ENCODE assay signal across 19 cellular contexts in genomic region chr4:155944516-155944915, GRCh38. TPM values are rescaled to one million over a fixed set of nuclear protein-coding genes. Genes with fewer than 3 reads are reported as not detected.
DNase-seq lines count a peak whose midpoint lies in the region; ATAC-seq and TF ChIP-seq lines count a peak whose summit lies in the region.
"Had no signal": no experiment of that assay in that cellular context is flagged by ENCODE, and none has a peak within 500 bp of the region (broad histone marks: within the 10 kb centered on the region; RNA-seq: fewer than 3 reads in every experiment).

No MANE protein-coding gene starts in this region.

- no CpG with 5 or more reads among the region's 1 CpG for WGBS in IMR-90 (ENCODE audit: extremely low coverage in 2 of 2, insufficient read length in 1 of 2), 2 experiments
- WGBS in right lobe of liver (ENCODE audit: insufficient coverage, low coverage, low lambda C conversion rate, missing lambda C conversion rate): no CpG with 5 or more reads among the region's 1 CpG

- TF ChIP-seq CTCF in AG10803 (conservative IDR thresholded peaks at IDR 0.05; ENCODE audit: low read length) (no peak), IMR-90 (conservative IDR thresholded peaks at IDR 0.05; ENCODE audit: low read depth, low read length) (no peak), right lobe of liver (IDR thresholded peaks at IDR 0.05) (no peak)

- ATAC-seq in IMR-90 (ENCODE audit: low read depth): peak; percentile 59
- peak; percentile 44 to 74 (median 64) for ATAC-seq in right lobe of liver
- no peak for ATAC-seq in GM21717 (IDR thresholded peaks at IDR 0.05; ENCODE audit: unreplicated experiment)
- ATAC-seq in SK-N-SH treated with all-trans-retinoic acid at 6 μM for 48 hours: no peak
- ATAC-seq in HG03354 (IDR thresholded peaks at IDR 0.05; ENCODE audit: poor library complexity, severe bottlenecking, unreplicated experiment): no peak
- no peak for ATAC-seq in GM21619 (IDR thresholded peaks at IDR 0.05; ENCODE audit: unreplicated experiment)
- ATAC-seq: A549 had no signal

- no peaks in the 10 kb centered on the region for H3K79me1 ChIP-seq in IMR-90 (ENCODE audit: low read depth in 1 of 2, low read length in 2 of 2)

- POLR2A ChIA-PET in IMR-90 (lab: Charles Lee; ENCODE audit: unreplicated experiment): no interaction called here

- peaks cover 6% of the 10 kb centered on the region; the same call in 1 of the 2 replicates for H3K4me1 ChIP-seq in IMR-90 (ENCODE audit: control insufficient read depth, insufficient read depth, low read length)
- H3K4me1 ChIP-seq in right lobe of liver: peaks cover 0 to 44% (median 5%) of the 10 kb centered on the region in 4 donors
- H3K4me1 ChIP-seq: A549, SJSA1 had no signal

- dilution Hi-C loops in IMR-90 (cut with HindIII; ENCODE audit: low sequenced_read_pairs, unreplicated experiment): no loop called here

- H3K4ac ChIP-seq in IMR-90 (ENCODE audit: low read depth, low read length): no peak overlapping the region

- H2BK15ac ChIP-seq in IMR-90 (ENCODE audit: low read depth, low read length): no peak overlapping the region

- H3K4me2 ChIP-seq in IMR-90 (ENCODE audit: low read depth, low read length): no peak overlapping the region
- H3K4me2 ChIP-seq: A549, PC-9 had no signal

- no peak overlapping the region; the same call in 1 of the 2 replicates for H2BK20ac ChIP-seq in IMR-90 (ENCODE audit: low read depth, low read length)

- intact Hi-C loops in IMR-90 (cut with micrococcal nuclease) (no loop called here), right lobe of liver (cut with DNase I) (no loop called here)

- no peak overlapping the region for H2AK5ac ChIP-seq in IMR-90 (ENCODE audit: low read depth, low read length)

- CTCF ChIA-PET in IMR-90 (lab: Yijun Ruan, JAX): interaction anchor here (1.2 kb wide), 1 partner anchor 9 kb away, joined by 6 read pairs; the partner anchor contains the start of gene CTSO

- 0 out of 2 replicates have a peak overlapping the region, but pooled peaks have one; percentile 52 for H3K18ac ChIP-seq in IMR-90 (ENCODE audit: low read depth, low read length)

- H3K27me3 ChIP-seq in IMR-90 (ENCODE audit: control insufficient read depth, insufficient read depth, low read length) (no peaks in the 10 kb centered on the region), right lobe of liver (no peaks in the 10 kb centered on the region)
- H3K27me3 ChIP-seq: SJSA1 had no signal

- H3K9me3 ChIP-seq in IMR-90 (ENCODE audit: control insufficient read depth, insufficient read depth, low read length) (no peaks in the 10 kb centered on the region), right lobe of liver (no peaks in the 10 kb centered on the region)
- H3K9me3 ChIP-seq: A549, SJSA1 had no signal

- in situ Hi-C loops in IMR-90 (cut with MboI; ENCODE audit: low sequenced_read_pairs): no loop called here

- no peak overlapping the region for H2AFZ ChIP-seq in IMR-90 (replicated peaks; ENCODE audit: low read length, poor library complexity)
- H2AFZ ChIP-seq: PC-9 had no signal

- BruUV-seq in IMR-90 (replicated peaks; lab: Mats Ljungman, UMichigan): no TSS peak

- DNase-seq in AG10803 (ENCODE audit: low read depth) (peak; percentile 18), IMR-90 (peak; percentile 40), astrocyte of the hippocampus (ENCODE audit: low read depth, low spot score) (peak; percentile 41), right lobe of liver (peak in 1 of 3 donors; percentile 56)
- DNase-seq: C1 segment of cervical spinal cord, COR-L47, HCEC 1CT, KBM-7, NCI-H146, NCI-H2081 treated with DMSO at 0.1 percent for 48 hours, NCI-H510A treated with DMSO at 0.1 percent for 48 hours, NCI-H82, PC-9 had no signal

- no peak overlapping the region for H2BK120ac ChIP-seq in IMR-90 (ENCODE audit: low read depth, low read length)

- H3K36me3 ChIP-seq in IMR-90 (ENCODE audit: control insufficient read depth, insufficient read depth, low read length) (no peaks in the 10 kb centered on the region; the same call in 1 of the 2 replicates), right lobe of liver (no peaks in the 10 kb centered on the region)
- H3K36me3 ChIP-seq: SJSA1 had no signal

- H3K23ac ChIP-seq in IMR-90 (ENCODE audit: low read depth, low read length): no peak overlapping the region

- H3K27ac ChIP-seq in IMR-90 (ENCODE audit: insufficient read depth, low read length) (no peak overlapping the region), right lobe of liver (peak overlapping the region in 2 of 3 donors; percentile 29 to 57)
- H3K27ac ChIP-seq: A549, PC-9, SJSA1 had no signal

- H4K8ac ChIP-seq in IMR-90 (ENCODE audit: low read depth in 2 of 2, low read length in 2 of 2): no peak overlapping the region; a peak in 1 of 4 replicates

- no peaks in the 10 kb centered on the region for H3K9me1 ChIP-seq in IMR-90 (ENCODE audit: insufficient read depth, low read length)

- no peak overlapping the region for H4K91ac ChIP-seq in IMR-90 (ENCODE audit: insufficient read depth, low read depth, low read length)

- H4K20me1 ChIP-seq in IMR-90 (ENCODE audit: insufficient read depth, low read length): no peaks in the 10 kb centered on the region

- no peak for TF ChIP-seq RAD21 in IMR-90 (IDR thresholded peaks at IDR 0.05; ENCODE audit: low read length)

- H4K5ac ChIP-seq in IMR-90 (ENCODE audit: low read depth, low read length): no peak overlapping the region

- H3K4me3 ChIP-seq in AG10803 (ENCODE audit: low read length) (no peak overlapping the region), IMR-90 (ENCODE audit: insufficient read depth, low read depth, low read length) (no peak overlapping the region), right lobe of liver (no peak overlapping the region)
- H3K4me3 ChIP-seq: A549, PC-9, SJSA1 had no signal

- H2AK9ac ChIP-seq in IMR-90 (replicated peaks; ENCODE audit: low read depth, low read length, poor library complexity): no peak overlapping the region

- no peak overlapping the region for H3K56ac ChIP-seq in IMR-90 (ENCODE audit: extremely low read depth, insufficient read depth, low read length)

- no peak overlapping the region for H2BK5ac ChIP-seq in IMR-90 (ENCODE audit: low read depth, low read length, poor library complexity, severe bottlenecking)

- TF ChIP-seq POLR2A in IMR-90 (IDR thresholded peaks at IDR 0.05; ENCODE audit: low read depth, low read length): no peak
- no peak for TF ChIP-seq POLR2A in right lobe of liver (IDR thresholded peaks at IDR 0.05)

- no peak overlapping the region for H3K9ac ChIP-seq in IMR-90 (ENCODE audit: low read depth, low read length)

- no peak overlapping the region for H3K14ac ChIP-seq in IMR-90 (replicated peaks; ENCODE audit: low read depth, low read length)

TF ChIP-seq in IMR-90, 13 proteins besides CTCF, POLR2A, EP300 and RAD21:
- no peak for TF ChIP-seq BHLHE40 (IDR thresholded peaks at IDR 0.05; ENCODE audit: low read depth, low read length)
- no peak for TF ChIP-seq ELK1 (IDR thresholded peaks at IDR 0.05; ENCODE audit: borderline replicate concordance, low read depth, low read length)
- no peak for TF ChIP-seq CHD1 (IDR thresholded peaks at IDR 0.05; ENCODE audit: low read depth, low read length)
- TF ChIP-seq RCOR1 (IDR thresholded peaks at IDR 0.05; ENCODE audit: insufficient replicate concordance, low read length): no peak

TF ChIP-seq in SK-N-SH treated with all-trans-retinoic acid at 6 μM for 48 hours, 23 proteins besides CTCF, POLR2A, EP300 and RAD21 (continues in another document):
- TF ChIP-seq ZFP3 (CRISPR knock-in tag; IDR thresholded peaks at IDR 0.05) (no peak), ESRRG (CRISPR knock-in tag; IDR thresholded peaks at IDR 0.05) (no peak), CREB5 (CRISPR knock-in tag; IDR thresholded peaks at IDR 0.05; ENCODE audit: low read depth) (no peak), BACH2 (CRISPR knock-in tag; IDR thresholded peaks at IDR 0.05; ENCODE audit: borderline replicate concordance) (no peak), GLIS3 (CRISPR knock-in tag; IDR thresholded peaks at IDR 0.05) (no peak), ZNF565 (CRISPR knock-in tag; conservative IDR thresholded peaks at IDR 0.05; ENCODE audit: low read depth) (no peak), TCF4 (CRISPR knock-in tag; IDR thresholded peaks at IDR 0.05; ENCODE audit: borderline replicate concordance) (no peak), RARB (CRISPR knock-in tag; IDR thresholded peaks at IDR 0.05) (no peak), TOX (CRISPR knock-in tag; IDR thresholded peaks at IDR 0.05; ENCODE audit: borderline replicate concordance) (no peak), CSRNP3 (CRISPR knock-in tag; IDR thresholded peaks at IDR 0.05) (no peak), OSR1 (CRISPR knock-in tag; IDR thresholded peaks at IDR 0.05) (no peak)

RNA-seq across cellular contexts. Expression of gene CTSO, which starts 9.2 kb away (rescaled TPM):
- total RNA-seq in IMR-90 (2012; rRNA removed) (2.9 and 3.6 TPM in 2 replicates), right lobe of liver (10 to 100 TPM; 23.8 to 44.7 (median 26.1) TPM)
- 3.4 and 3.9 TPM in 2 replicates for polyA plus RNA-seq in IMR-90 (2012; rRNA removed)
- 1.7 and 2.1 TPM in 2 replicates for polyA plus RNA-seq in IMR-90 (2012; cell fraction: cytosol; rRNA removed)
- 0.48 and 3.7 TPM in 2 replicates for polyA plus RNA-seq in IMR-90 (2012; cell fraction: nucleus; rRNA removed; ENCODE audit: low replicate concordance)

RNA-seq across cellular contexts. Expression of gene TDO2, which starts 41.0 kb away (rescaled TPM):
- total RNA-seq in IMR-90 (2012; rRNA removed): 0.18 and 0.28 TPM in 2 replicates
- polyA plus RNA-seq in IMR-90 (2012; rRNA removed): 0.09 and 0.19 TPM in 2 replicates
- polyA plus RNA-seq in IMR-90 (2012; cell fraction: cytosol; rRNA removed): 0.02 TPM in 1 of 2 replicates, not detected in the other
- polyA plus RNA-seq in IMR-90 (2012; cell fraction: nucleus; rRNA removed; ENCODE audit: low replicate concordance): 0.03 and 0.46 TPM in 2 replicates
- 100 to 1,000 TPM; 158 to 634 (median 569) TPM for total RNA-seq in right lobe of liver

Comparison
In these comparisons a context has a peak if more than half of its experiments do, and no peak if none do; other contexts are left out.
1. ATAC-seq: peak in IMR-90 (single experiment) and right lobe of liver (4 of 4); none in GM21717 (single experiment), SK-N-SH treated with all-trans-retinoic acid at 6 μM for 48 hours (single experiment), HG03354 (single experiment) and GM21619 (single experiment).
2. RNA of gene TDO2, which starts 41.0 kb away (total RNA-seq): 158 to 634 TPM in right lobe of liver; 0.18 to 0.28 TPM in IMR-90; every median in the first group is over 100 times any median in the second.